Comparison of ENCODE assay signal across 15 cellular contexts in genomic region chr2:226213717-226214116, GRCh38.
A peak's percentile ranks its signal among the peaks of the same experiment; 100 is the strongest.
DNase-seq lines count a peak whose midpoint lies in the region; TF ChIP-seq lines count a peak whose summit lies in the region.
"Had no signal": no experiment of that assay in that cellular context is flagged by ENCODE, and none has a peak within 500 bp of the region (broad histone marks: within the 10 kb centered on the region; RNA-seq: fewer than 3 reads in every experiment).

No MANE protein-coding gene starts in this region.

- peaks cover 7% of the 10 kb centered on the region for H3K4me1 ChIP-seq in A673 (ENCODE audit: insufficient read depth, low read length, poor library complexity, severe bottlenecking)

- no TSS peak for BruUV-seq in A673 (replicated peaks; lab: Mats Ljungman, UMichigan)

- TF ChIP-seq CTCF in A673 (conservative IDR thresholded peaks at IDR 0.05; ENCODE audit: low read depth, low read length) (no peak), kidney epithelial cell (IDR thresholded peaks at IDR 0.05; ENCODE audit: insufficient read depth, low read length, poor library complexity, severe bottlenecking) (no peak), GM10266 (IDR thresholded peaks at IDR 0.05; ENCODE audit: control insufficient read depth, insufficient read depth, low read depth, missing control alignments) (no peak)

- no peaks in the 10 kb centered on the region for H3K36me3 ChIP-seq in A673 (ENCODE audit: insufficient read depth, low read length, poor library complexity, severe bottlenecking)
- no peaks in the 10 kb centered on the region for H3K36me3 ChIP-seq in kidney epithelial cell (ENCODE audit: control insufficient read depth, insufficient read depth, low read length)
- H3K36me3 ChIP-seq: thyroid gland had no signal

- POLR2A ChIA-PET in A673 (lab: Charles Lee; ENCODE audit: low non-redundant PET), result interaction anchor here (0.7 kb wide), 1 partner anchor 41 kb away, joined by 3 read pairs; no protein-coding TSS in a partner anchor

- intact Hi-C loops in A673 (cut with micrococcal nuclease; ENCODE audit: unreplicated experiment), result loop anchor here (10.0 kb wide), 1 partner anchor 329 kb away; no protein-coding TSS in a partner anchor

- no peaks in the 10 kb centered on the region for H3K27me3 ChIP-seq in A673 (replicated peaks; ENCODE audit: insufficient read depth, low read depth, low read length, poor library complexity)
- no peaks in the 10 kb centered on the region for H3K27me3 ChIP-seq in kidney epithelial cell (ENCODE audit: control insufficient read depth, insufficient read depth, low read length)
- H3K27me3 ChIP-seq: thyroid gland had no signal

- H3K4me3 ChIP-seq in A673 (ENCODE audit: low read depth, low read length, poor library complexity, severe bottlenecking) (no peak overlapping the region), kidney epithelial cell (ENCODE audit: low read depth, low read length) (no peak overlapping the region)
- H3K4me3 ChIP-seq: thyroid gland had no signal

- H3K27ac ChIP-seq in A673 (ENCODE audit: low read depth, low read length, poor library complexity, severe bottlenecking), result no peak overlapping the region
- H3K27ac ChIP-seq: thyroid gland had no signal

- CTCF ChIA-PET in A673 (lab: Charles Lee), result no interaction called here

- no peaks in the 10 kb centered on the region for H3K9me3 ChIP-seq in A673 (ENCODE audit: low read depth, low read length, poor library complexity, severe bottlenecking)
- H3K9me3 ChIP-seq: thyroid gland had no signal

- DNase-seq in A673 (ENCODE audit: low spot score) (peak; percentile 16), HS-27A (ENCODE audit: low read depth) (peak; percentile 76), astrocyte of the hippocampus (ENCODE audit: low read depth, low spot score) (peak; percentile 85), kidney epithelial cell (ENCODE audit: low read depth) (peak; percentile 47), iPS-NIHi7 (ENCODE audit: extremely low spot score) (no peak), iPS-NIHi11 (ENCODE audit: low spot score) (no peak), GM10266 (ENCODE audit: extremely low spot score) (no peak), NCI-H1105 (lab: John Stamatoyannopoulos, UW) (no peak)
- DNase-seq: activated CD4-positive, alpha-beta T cell treated with anti-CD3 and anti-CD28 coated beads, Interleukin-2, amount 50 U/mL, for 4 hours; activated effector memory CD4-positive, alpha-beta T cell treated with Interleukin-2 at 50 U/mL for 16 hours; cerebellar nuclear complex; DND-41; naive thymus-derived CD4-positive, alpha-beta T cell; small intestine; thyroid gland had no signal

Comparison
In these comparisons a context has a peak if more than half of its experiments do, and no peak if none do; other contexts are left out.
1. DNase-seq: peak in A673 (single experiment), HS-27A (single experiment), astrocyte of the hippocampus (single experiment) and kidney epithelial cell (single experiment); none in iPS-NIHi7 (single experiment), iPS-NIHi11 (single experiment), GM10266 (single experiment) and NCI-H1105 (single experiment).